In the genomic region with DNA sequence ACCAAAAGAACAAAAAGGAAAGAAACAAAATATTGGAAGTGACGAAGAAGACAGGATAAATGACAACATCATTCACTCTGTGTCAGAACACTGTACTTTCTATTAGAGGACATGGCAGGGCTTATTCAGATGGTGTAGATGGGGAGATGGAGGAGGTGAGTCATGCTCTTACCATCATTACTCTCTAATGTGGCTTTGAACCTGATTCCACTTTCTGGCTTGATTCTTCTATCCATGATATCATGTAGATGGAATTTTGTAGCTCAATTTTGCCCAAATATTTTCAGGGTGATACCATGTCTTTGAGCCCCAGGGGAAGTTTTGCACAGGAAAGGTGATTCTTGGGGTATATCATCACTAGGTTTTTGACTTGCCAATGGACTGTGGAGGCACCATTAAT, we compare ENCODE assay signal across 17 cellular contexts.
DNase-seq lines count a peak whose midpoint lies in the region; ATAC-seq and TF ChIP-seq lines count a peak whose summit lies in the region.
"Had no signal": no experiment of that assay in that cellular context is flagged by ENCODE, and none has a peak within 500 bp of the region (broad histone marks: within the 10 kb centered on the region; RNA-seq: fewer than 3 reads in every experiment).

No MANE protein-coding gene starts in this region.

- DNase-seq in BJ (ENCODE audit: low read depth) (peak; percentile 66), HS-5 (ENCODE audit: low read depth) (peak; percentile 89), astrocyte of the hippocampus (ENCODE audit: low read depth, low spot score) (peak; percentile 87), kidney glomerular epithelial cell (lab: John Stamatoyannopoulos, UW) (peak; percentile 66), NCI-H748 treated with DMSO at 0.1 percent for 48 hours (lab: John Stamatoyannopoulos, UW) (no peak), NK-92 (lab: John Stamatoyannopoulos, UW; ENCODE audit: unreplicated experiment) (no peak)
- DNase-seq: activated naive CD4-positive, alpha-beta T cell treated with anti-CD3 and anti-CD28 coated beads for 36 hours; Calu3; colonic mucosa; naive thymus-derived CD4-positive, alpha-beta T cell; NCI-H1092 treated with DMSO at 0.1 percent for 48 hours; NCI-H446; T1000; testis had no signal

- H3K27me3 ChIP-seq in BJ (ENCODE audit: control insufficient read depth, insufficient read depth, low read length): no peaks in the 10 kb centered on the region
- H3K27me3 ChIP-seq: colonic mucosa, testis had no signal

- TF ChIP-seq CTCF in BJ (IDR thresholded peaks at IDR 0.05; ENCODE audit: insufficient read depth, low read depth, low read length): no peak

- H3K4me3 ChIP-seq in BJ (ENCODE audit: low read depth, low read length): no peak overlapping the region
- H3K4me3 ChIP-seq: colonic mucosa, testis had no signal

- CTCF ChIA-PET in BJ (lab: Yijun Ruan, JAX): no interaction called here

- POLR2A ChIA-PET in BJ (lab: Charles Lee): no interaction called here

- no peaks in the 10 kb centered on the region for H3K36me3 ChIP-seq in BJ (ENCODE audit: control insufficient read depth, insufficient read depth, low read length)
- H3K36me3 ChIP-seq: colonic mucosa had no signal

- no peak for ATAC-seq in GM19351 (IDR thresholded peaks at IDR 0.05; ENCODE audit: unreplicated experiment)
- no peak for ATAC-seq in HG03025 (IDR thresholded peaks at IDR 0.05; ENCODE audit: low FRiP score, unreplicated experiment)
- ATAC-seq: naive thymus-derived CD4-positive, alpha-beta T cell; Panc1 had no signal

Comparison
In these comparisons a context has a peak if more than half of its experiments do, and no peak if none do; other contexts are left out.
1. DNase-seq: peak in BJ (single experiment), HS-5 (single experiment), astrocyte of the hippocampus (single experiment) and kidney glomerular epithelial cell (single experiment); none in NCI-H748 treated with DMSO at 0.1 percent for 48 hours (single experiment) and NK-92 (single experiment).